In genomic region chr3:140294058-140294457, GRCh38 we compare ENCODE assay signal across 24 cellular contexts.
"Had no signal": no experiment of that assay in that cellular context is flagged by ENCODE, and none has a peak within 500 bp of the region (broad histone marks: within the 10 kb centered on the region; RNA-seq: fewer than 3 reads in every experiment).

No MANE protein-coding gene starts in this region.

- H3K36me3 ChIP-seq: neural progenitor cell, ovary, right lobe of liver, sigmoid colon, stomach, thoracic aorta, thyroid gland, tibial nerve, upper lobe of left lung, vagina had no signal

- FAIRE-seq: small intestine, urothelium cell line had no signal

- H3K9ac ChIP-seq: neural progenitor cell, parathyroid adenoma had no signal

- ATAC-seq: psoas muscle; right cardiac atrium; stimulated activated naive B cell treated with anti-CD40 and anti-IgM and Interleukin-4, amounts not matched to agents 10 μg/mL and 1 μg/mL and 100 μg/mL, for 72 hours had no signal

- H3K4me2 ChIP-seq: neural progenitor cell had no signal

- H3K79me2 ChIP-seq: parathyroid adenoma had no signal

- DNase-seq: occipital lobe; ovary; posterior cingulate gyrus; psoas muscle; right cardiac atrium; right lobe of liver; sigmoid colon; small intestine; stimulated activated CD4-positive, alpha-beta T cell treated with anti-CD3 and anti-CD28 coated beads, Interleukin-15, amount 100 ng/mL, for 24 hours; stimulated activated CD4-positive, alpha-beta T cell treated with anti-CD3 and anti-CD28 coated beads, Interleukin-2, amount 100 ng/mL, for 24 hours; stimulated activated CD4-positive, alpha-beta T cell treated with anti-CD3 and anti-CD28 coated beads, Interleukin-2, amount 100 ng/mL, for 48 hours; stimulated activated CD4-positive, alpha-beta T cell treated with anti-CD3 and anti-CD28 coated beads, Interleukin-4, amount 100 ng/mL, for 24 hours; stimulated activated naive B cell treated with anti-CD40 and anti-IgM and Interleukin-4, amounts not matched to agents 10 μg/mL and 1 μg/mL and 100 μg/mL, for 72 hours; stimulated activated naive CD4-positive, alpha-beta T cell treated with Interleukin-2 at 50 U/mL for 16 hours; stomach; thyroid gland; trophoblast cell; upper lobe of left lung had no signal

- H3K27me3 ChIP-seq: neural progenitor cell, ovary, right lobe of liver, sigmoid colon, thyroid gland, tibial nerve, upper lobe of left lung, vagina had no signal

- H3K4me3 ChIP-seq: neural progenitor cell, ovary, psoas muscle, right lobe of liver, sigmoid colon, stomach, thoracic aorta, thyroid gland, tibial nerve, upper lobe of left lung, vagina had no signal

- H3K4me1 ChIP-seq: neural progenitor cell, parathyroid adenoma, psoas muscle, right lobe of liver, sigmoid colon, stomach, thyroid gland, upper lobe of left lung, vagina had no signal

- H3K27ac ChIP-seq: neural progenitor cell, ovary, parathyroid adenoma, psoas muscle, right lobe of liver, sigmoid colon, stomach, thoracic aorta, thyroid gland, tibial nerve, upper lobe of left lung, vagina had no signal

- H3K9me3 ChIP-seq: ovary, psoas muscle, right lobe of liver, sigmoid colon, stomach, thoracic aorta, thyroid gland, tibial nerve, upper lobe of left lung, vagina had no signal

- H2AFZ ChIP-seq: neural progenitor cell, parathyroid adenoma had no signal
